Comparison of ENCODE assay signal across 31 cellular contexts in the genomic region with DNA sequence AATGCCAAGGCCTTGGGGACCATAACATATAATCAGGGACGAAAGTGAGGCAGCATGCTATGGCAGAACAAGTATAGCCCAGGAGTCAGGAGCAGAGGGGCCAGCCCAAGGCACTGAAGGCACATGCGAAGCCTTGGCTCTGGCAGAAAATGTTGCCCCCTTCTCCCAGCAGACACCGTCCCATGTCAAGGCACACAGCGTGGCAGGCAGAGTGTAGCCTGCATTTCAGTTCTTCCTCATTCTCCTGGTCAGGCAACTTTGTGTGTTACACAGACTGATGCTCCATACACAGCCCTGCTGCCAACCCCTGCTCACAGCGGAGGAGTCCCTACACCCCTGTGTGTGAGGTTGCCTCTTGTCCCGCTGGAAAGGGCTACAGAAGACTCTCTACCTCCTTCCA.
"Had no signal": no experiment of that assay in that cellular context is flagged by ENCODE, and none has a peak within 500 bp of the region (broad histone marks: within the 10 kb centered on the region; RNA-seq: fewer than 3 reads in every experiment).

No MANE protein-coding gene starts in this region.

- H3K4me1 ChIP-seq: adrenal gland, ascending aorta, body of pancreas, breast epithelium had no signal

- H3K4me3 ChIP-seq: adrenal gland, ascending aorta, body of pancreas, breast epithelium, cardiac muscle cell had no signal

- H3K36me3 ChIP-seq: adrenal gland, ascending aorta, brain microvascular endothelial cell, breast epithelium, cardiac muscle cell had no signal

- H3K27ac ChIP-seq: adrenal gland, ascending aorta, body of pancreas, brain microvascular endothelial cell, breast epithelium, cardiac muscle cell had no signal

- DNase-seq: activated effector memory CD4-positive, alpha-beta T cell treated with anti-CD3 and anti-CD28 coated beads, Interleukin-2, amount 50 U/mL, for 16 hours; activated effector memory CD4-positive, alpha-beta T cell treated with Interleukin-2 at 50 U/mL for 16 hours; activated gamma-delta T cell; activated gamma-delta T cell treated with Interleukin-2 at 50 U/mL for 16 hours; activated naive CD4-positive, alpha-beta T cell; activated naive CD4-positive, alpha-beta T cell treated with anti-CD3 and anti-CD28 coated beads for 36 hours; activated naive CD4-positive, alpha-beta T cell treated with anti-CD3 and anti-CD28 coated beads, Interleukin-2, amount 10 ng/mL, durations not matched to agents 7 days and 5 days; activated naive CD4-positive, alpha-beta T cell treated with anti-CD3 and anti-CD28 coated beads, Interleukin-2, amount 50 U/mL, for 16 hours; activated naive CD4-positive, alpha-beta T cell treated with Interleukin-2 at 50 U/mL for 16 hours; activated naive CD8-positive, alpha-beta T cell treated with anti-CD3 and anti-CD28 coated beads for 36 hours; activated naive CD8-positive, alpha-beta T cell treated with anti-CD3 and anti-CD28 coated beads, Interleukin-2, amount 10 ng/mL, durations not matched to agents 7 days and 5 days; activated naive CD8-positive, alpha-beta T cell treated with anti-CD3 and anti-CD28 coated beads, Interleukin-2, amount 50 U/mL, for 24 hours; activated T-cell treated with anti-CD3 and anti-CD28 coated beads, Interleukin-2, amount 50 U/mL, for 1 hour; activated T-cell treated with anti-CD3 and anti-CD28 coated beads, Interleukin-2, amount 50 U/mL, for 24 hours; activated T-cell treated with anti-CD3 and anti-CD28 coated beads, Interleukin-2, amount 50 U/mL, for 4 hours; activated T-cell treated with anti-CD3 and anti-CD28 coated beads, Interleukin-2, amount 50 U/mL, for 48 hours; activated T-cell treated with anti-CD3 and anti-CD28 coated beads, Interleukin-2, amount 50 U/mL, for 72 hours; adrenal gland; amniotic stem cell; amygdala; anterior cingulate cortex; aorta; body of pancreas; brain microvascular endothelial cell; central memory CD4-positive, alpha-beta T cell; cerebellar nuclear complex had no signal

- H3K9me3 ChIP-seq: adrenal gland, ascending aorta, body of pancreas, breast epithelium had no signal

- ATAC-seq: activated naive CD4-positive, alpha-beta T cell treated with anti-CD3 and anti-CD28 coated beads, Interleukin-2, amount 50 U/mL, for 72 hours; activated naive CD8-positive, alpha-beta T cell treated with anti-CD3 and anti-CD28 coated beads, Interleukin-2, amount 50 U/mL, for 24 hours; activated T-cell treated with anti-CD3 and anti-CD28 coated beads, Interleukin-2, amount 50 U/mL, for 4 hours; activated T-cell treated with anti-CD3 and anti-CD28 coated beads, Interleukin-2, amount 50 U/mL, for 72 hours; activated T-helper 17 cell treated with anti-CD3 and anti-CD28 coated beads, Interleukin-2, amount 50 U/mL, for 72 hours; body of pancreas had no signal

- H3K27me3 ChIP-seq: adrenal gland, ascending aorta, body of pancreas, brain microvascular endothelial cell, breast epithelium, cardiac muscle cell had no signal
